Comparison of ENCODE assay signal across 11 cellular contexts in the genomic region with DNA sequence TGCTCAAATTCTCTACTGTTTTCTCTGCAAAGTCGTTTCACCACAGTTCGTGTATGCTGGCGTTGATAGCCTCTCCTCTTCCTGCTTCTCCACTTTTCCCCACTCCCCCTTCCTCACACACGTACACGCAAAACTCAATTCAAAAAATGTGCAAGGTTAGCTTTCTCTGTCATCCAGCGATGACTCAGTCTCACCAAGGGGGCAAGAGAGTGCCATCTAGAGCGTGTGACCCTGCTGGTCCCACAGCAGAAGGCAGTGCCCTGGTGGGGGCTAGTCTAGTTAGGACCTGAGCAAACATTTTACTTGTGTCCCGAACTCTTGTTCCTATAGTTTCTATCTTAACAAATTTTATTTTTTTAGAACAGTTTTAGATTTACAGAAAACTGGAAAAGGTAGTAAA.
DNase-seq lines count a peak whose midpoint lies in the region; ATAC-seq and TF ChIP-seq lines count a peak whose summit lies in the region.
"Had no signal": no experiment of that assay in that cellular context is flagged by ENCODE, and none has a peak within 500 bp of the region (broad histone marks: within the 10 kb centered on the region; RNA-seq: fewer than 3 reads in every experiment).

No MANE protein-coding gene starts in this region.

- peaks cover 0 to 71% (median 18%) of the 10 kb centered on the region in 11 experiments; a peak in 14 of 22 replicates for H4K20me1 ChIP-seq in BLaER1 treated with 17β-estradiol and CSF1 and Interleukin-3, amounts not matched to agents 10 nM and 100 nM

- intact Hi-C loops in activated CD4-positive, alpha-beta T cell treated with anti-CD3 and anti-CD28 coated beads, Interleukin-2, amount 10 ng/mL, durations not matched to agents 24 days and 14 days (cut with micrococcal nuclease), result no loop called here

- peak; percentile 37 for TF ChIP-seq CTCF in endodermal cell (conservative IDR thresholded peaks at IDR 0.05)
- TF ChIP-seq CTCF in RWPE1 (conservative IDR thresholded peaks at IDR 0.05; ENCODE audit: low read depth), result no peak

- no peak overlapping the region for H3K9ac ChIP-seq in BLaER1 treated with 17β-estradiol and CSF1 and Interleukin-3, amounts not matched to agents 10 nM and 100 nM
- H3K9ac ChIP-seq in endodermal cell (ENCODE audit: extremely low read depth, low read length, poor library complexity, severe bottlenecking), result no peak overlapping the region

- peak overlapping the region; percentile 63 for H3K4me3 Mint-ChIP-seq in activated CD4-positive, alpha-beta T cell treated with anti-CD3 and anti-CD28 coated beads, Interleukin-2, amount 10 ng/mL, durations not matched to agents 24 days and 14 days
- no peak overlapping the region for H3K4me3 Mint-ChIP-seq in endodermal cell

- H3K27ac Mint-ChIP-seq in activated CD4-positive, alpha-beta T cell treated with anti-CD3 and anti-CD28 coated beads, Interleukin-2, amount 10 ng/mL, durations not matched to agents 24 days and 14 days, result peak overlapping the region; percentile 74
- H3K27ac Mint-ChIP-seq in endodermal cell, result no peak overlapping the region

- H3K27me3 ChIP-seq in BLaER1 treated with 17β-estradiol and CSF1 and Interleukin-3, amounts not matched to agents 10 nM and 100 nM, result peaks cover 0 to 36% (median 0%) of the 10 kb centered on the region in 11 experiments; a peak in 8 of 22 replicates
- no peaks in the 10 kb centered on the region for H3K27me3 ChIP-seq in H7 (ENCODE audit: control insufficient read depth, insufficient read depth, low read length)
- no peaks in the 10 kb centered on the region for H3K27me3 ChIP-seq in endodermal cell (ENCODE audit: control insufficient read depth, insufficient read depth, low read length, poor library complexity, severe bottlenecking)
- H3K27me3 ChIP-seq: neutrophil had no signal

- peak overlapping the region in 2 of 11 experiments; percentile 82 to 83; a peak in 3 of 22 replicates for H3K27ac ChIP-seq in BLaER1 treated with 17β-estradiol and CSF1 and Interleukin-3, amounts not matched to agents 10 nM and 100 nM
- H3K27ac ChIP-seq in endodermal cell (ENCODE audit: low read depth, low read length) (no peak overlapping the region), RWPE1 (no peak overlapping the region)
- H3K27ac ChIP-seq: neutrophil, SK-N-MC had no signal

- CTCF ChIA-PET in RWPE1 (lab: Yijun Ruan, JAX), result no interaction called here

- H3K9me3 ChIP-seq in BLaER1 treated with 17β-estradiol and CSF1 and Interleukin-3, amounts not matched to agents 10 nM and 100 nM (replicated peaks in 1 of 11), result no peaks in the 10 kb centered on the region
- H3K9me3 ChIP-seq in endodermal cell (ENCODE audit: control insufficient read depth, low read length), result no peaks in the 10 kb centered on the region
- H3K9me3 ChIP-seq: neutrophil had no signal

- ATAC-seq in GM19397 (IDR thresholded peaks at IDR 0.05; ENCODE audit: unreplicated experiment), result no peak
- ATAC-seq in HG03135 (IDR thresholded peaks at IDR 0.05; ENCODE audit: unreplicated experiment), result no peak

- H3K9me3 Mint-ChIP-seq in activated CD4-positive, alpha-beta T cell treated with anti-CD3 and anti-CD28 coated beads, Interleukin-2, amount 10 ng/mL, durations not matched to agents 24 days and 14 days, result no peaks in the 10 kb centered on the region
- H3K9me3 Mint-ChIP-seq in endodermal cell, result no peaks in the 10 kb centered on the region

- H3K4me1 Mint-ChIP-seq in activated CD4-positive, alpha-beta T cell treated with anti-CD3 and anti-CD28 coated beads, Interleukin-2, amount 10 ng/mL, durations not matched to agents 24 days and 14 days, result peaks cover 79% of the 10 kb centered on the region
- peaks cover 13% of the 10 kb centered on the region for H3K4me1 Mint-ChIP-seq in endodermal cell

- H3K4me1 ChIP-seq in BLaER1 treated with 17β-estradiol and CSF1 and Interleukin-3, amounts not matched to agents 10 nM and 100 nM, result peaks cover 52 to 69% (median 62%) of the 10 kb centered on the region in 10 experiments
- H3K4me1 ChIP-seq in endodermal cell (ENCODE audit: control insufficient read depth, insufficient read depth, low read length), result no peaks in the 10 kb centered on the region

- WGBS in endodermal cell (ENCODE audit: insufficient coverage in 1 of 2, insufficient read length in 1 of 2), 2 experiments, result 84 to 85% methylated on average over 7 to 8 of the region's 8 CpGs

- peaks cover 0 to 11% (median 7%) of the 10 kb centered on the region in 11 experiments; a peak in 9 of 22 replicates for H3K36me3 ChIP-seq in BLaER1 treated with 17β-estradiol and CSF1 and Interleukin-3, amounts not matched to agents 10 nM and 100 nM
- no peaks in the 10 kb centered on the region; the same call in none of the 2 replicates for H3K36me3 ChIP-seq in H7 (replicated peaks; ENCODE audit: control insufficient read depth, insufficient read depth, low read length)
- peaks cover 3% of the 10 kb centered on the region for H3K36me3 ChIP-seq in endodermal cell (ENCODE audit: control insufficient read depth, insufficient read depth, low read length)
- H3K36me3 ChIP-seq: neutrophil had no signal

- H3K36me3 Mint-ChIP-seq in activated CD4-positive, alpha-beta T cell treated with anti-CD3 and anti-CD28 coated beads, Interleukin-2, amount 10 ng/mL, durations not matched to agents 24 days and 14 days (ENCODE audit: low read depth), result peaks cover 50% of the 10 kb centered on the region
- H3K36me3 Mint-ChIP-seq in endodermal cell (ENCODE audit: low read depth), result peaks cover 15% of the 10 kb centered on the region

- no peaks in the 10 kb centered on the region for H3K27me3 Mint-ChIP-seq in activated CD4-positive, alpha-beta T cell treated with anti-CD3 and anti-CD28 coated beads, Interleukin-2, amount 10 ng/mL, durations not matched to agents 24 days and 14 days
- H3K27me3 Mint-ChIP-seq in endodermal cell (ENCODE audit: insufficient read depth), result no peaks in the 10 kb centered on the region

- DNase-seq in H7, result peak; percentile 43
- peak; percentile 77 for DNase-seq in activated CD4-positive, alpha-beta T cell treated with anti-CD3 and anti-CD28 coated beads, Interleukin-2, amount 10 ng/mL, durations not matched to agents 24 days and 14 days
- DNase-seq in endodermal cell, result no peak
- no peak for DNase-seq in AG08395 (ENCODE audit: low spot score)
- DNase-seq in RWPE1 (ENCODE audit: low spot score), result no peak
- DNase-seq: NCI-H2029 had no signal

- POLR2A ChIA-PET in RWPE1 (lab: Yijun Ruan, JAX; ENCODE audit: low non-redundant PET), result no interaction called here

- peak overlapping the region; percentile 91 to 98 (median 95) for H3K4me2 ChIP-seq in BLaER1 treated with 17β-estradiol and CSF1 and Interleukin-3, amounts not matched to agents 10 nM and 100 nM

- H3K4me3 ChIP-seq in BLaER1 treated with 17β-estradiol and CSF1 and Interleukin-3, amounts not matched to agents 10 nM and 100 nM, result no peak overlapping the region
- H3K4me3 ChIP-seq in H7 (ENCODE audit: insufficient read depth, low read depth, low read length), result no peak overlapping the region
- H3K4me3 ChIP-seq in endodermal cell (ENCODE audit: low read length), result no peak overlapping the region
- H3K4me3 ChIP-seq: SK-N-MC had no signal

Comparison
In these comparisons a context has a peak if more than half of its experiments do, and no peak if none do; other contexts are left out.
1. DNase-seq: peak in H7 (single experiment) and activated CD4-positive, alpha-beta T cell treated with anti-CD3 and anti-CD28 coated beads, Interleukin-2, amount 10 ng/mL, durations not matched to agents 24 days and 14 days (single experiment); none in endodermal cell (single experiment), AG08395 (single experiment) and RWPE1 (single experiment).